23 cellular contexts compared by ENCODE assay signal in genomic region chr4:182913036-182913435, GRCh38. TPM values are rescaled to one million over a fixed set of nuclear protein-coding genes. Genes with fewer than 3 reads are reported as not detected.
DNase-seq lines count a peak whose midpoint lies in the region; ATAC-seq, FAIRE-seq and TF ChIP-seq lines count a peak whose summit lies in the region.
"Had no signal": no experiment of that assay in that cellular context is flagged by ENCODE, and none has a peak within 500 bp of the region (broad histone marks: within the 10 kb centered on the region; RNA-seq: fewer than 3 reads in every experiment).

No MANE protein-coding gene starts in this region.

- no peaks in the 10 kb centered on the region for H3K9me3 Mint-ChIP-seq in activated T-cell treated with anti-CD3 and anti-CD28 coated beads, Interleukin-2, amount 50 U/mL, for 24 hours
- H3K9me3 Mint-ChIP-seq in astrocyte (ENCODE audit: unreplicated experiment): no peaks in the 10 kb centered on the region
- H3K9me3 Mint-ChIP-seq: CD4-positive, alpha-beta memory T cell; GM23338 had no signal

- H2AFZ ChIP-seq in astrocyte (ENCODE audit: low read depth, low read length): no peak overlapping the region
- no peak overlapping the region for H2AFZ ChIP-seq in smooth muscle cell (ENCODE audit: low read depth)
- H2AFZ ChIP-seq: GM23338 had no signal

- peak overlapping the region; percentile 21 for H3K4me2 ChIP-seq in astrocyte (ENCODE audit: low read length)
- H3K4me2 ChIP-seq in smooth muscle cell: peak overlapping the region; percentile 28
- H3K4me2 ChIP-seq: GM23338, KMS-11 had no signal

- peak overlapping the region; percentile 19 for H3K4me3 Mint-ChIP-seq in activated T-cell treated with anti-CD3 and anti-CD28 coated beads, Interleukin-2, amount 50 U/mL, for 24 hours
- H3K4me3 Mint-ChIP-seq in astrocyte (ENCODE audit: unreplicated experiment): no peak overlapping the region
- H3K4me3 Mint-ChIP-seq: GM23338 had no signal

- H3K36me3 ChIP-seq in astrocyte (ENCODE audit: insufficient read depth, low read length) (peaks cover 42% of the 10 kb centered on the region), smooth muscle cell (ENCODE audit: low read depth) (peaks cover 9% of the 10 kb centered on the region)

- H3K9me3 ChIP-seq in astrocyte (ENCODE audit: insufficient read depth, low read depth, low read length) (no peaks in the 10 kb centered on the region), smooth muscle cell (replicated peaks; ENCODE audit: low read depth) (no peaks in the 10 kb centered on the region)
- H3K9me3 ChIP-seq: BE2C, Peyer's patch had no signal

- peaks cover 64% of the 10 kb centered on the region for H3K4me1 Mint-ChIP-seq in activated T-cell treated with anti-CD3 and anti-CD28 coated beads, Interleukin-2, amount 50 U/mL, for 24 hours (ENCODE audit: low read depth)
- peaks cover 25% of the 10 kb centered on the region for H3K4me1 Mint-ChIP-seq in astrocyte (ENCODE audit: low read depth, unreplicated experiment)

- H3K9ac ChIP-seq in astrocyte (ENCODE audit: low read length): no peak overlapping the region
- H3K9ac ChIP-seq in smooth muscle cell (ENCODE audit: low read depth): no peak overlapping the region
- H3K9ac ChIP-seq: KMS-11 had no signal

- no peak for ATAC-seq in GM18858 (IDR thresholded peaks at IDR 0.05; ENCODE audit: unreplicated experiment)
- ATAC-seq: GM23338, HCT116 had no signal

- peaks cover 18% of the 10 kb centered on the region for H3F3A ChIP-seq in smooth muscle cell (ENCODE audit: low read depth)

- H3K27ac Mint-ChIP-seq in activated T-cell treated with anti-CD3 and anti-CD28 coated beads, Interleukin-2, amount 50 U/mL, for 24 hours: peak overlapping the region; percentile 33
- peak overlapping the region; percentile 35 for H3K27ac Mint-ChIP-seq in astrocyte (ENCODE audit: unreplicated experiment)
- H3K27ac Mint-ChIP-seq: GM23338 had no signal

- no peak overlapping the region for H3K27ac ChIP-seq in astrocyte (ENCODE audit: low read depth, low read length)
- H3K27ac ChIP-seq in smooth muscle cell (ENCODE audit: low read depth): peak overlapping the region; percentile 24
- H3K27ac ChIP-seq: 22Rv1, KMS-11, Peyer's patch, SK-N-MC had no signal

- H4K20me1 ChIP-seq in astrocyte (ENCODE audit: insufficient read depth, low read length) (peaks cover 10% of the 10 kb centered on the region), smooth muscle cell (ENCODE audit: low read depth) (peaks cover 14% of the 10 kb centered on the region)

- no peak for FAIRE-seq in astrocyte (lab: Jason Lieb, UNC)
- FAIRE-seq: G401.6 had no signal

- peaks cover 17% of the 10 kb centered on the region for H3K4me1 ChIP-seq in astrocyte (ENCODE audit: insufficient read depth, low read length)
- peaks cover 29% of the 10 kb centered on the region for H3K4me1 ChIP-seq in smooth muscle cell (ENCODE audit: low read depth)

- TF ChIP-seq CTCF in astrocyte (IDR thresholded peaks at IDR 0.05; ENCODE audit: insufficient read depth, low read depth, low read length) (no peak), smooth muscle cell (IDR thresholded peaks at IDR 0.05; ENCODE audit: borderline replicate concordance, insufficient read depth, poor library complexity, severe bottlenecking) (no peak)

- H3K4me3 ChIP-seq in astrocyte (ENCODE audit: insufficient read depth, low read depth, low read length): no peak overlapping the region
- no peak overlapping the region for H3K4me3 ChIP-seq in smooth muscle cell
- H3K4me3 ChIP-seq: GM23338, Peyer's patch, SK-N-MC had no signal

- H3K79me2 ChIP-seq in astrocyte (ENCODE audit: insufficient read depth, low read length): peaks cover 59% of the 10 kb centered on the region
- peaks cover 6% of the 10 kb centered on the region for H3K79me2 ChIP-seq in smooth muscle cell (ENCODE audit: low read depth)

- no peaks in the 10 kb centered on the region for H3K27me3 Mint-ChIP-seq in activated T-cell treated with anti-CD3 and anti-CD28 coated beads, Interleukin-2, amount 50 U/mL, for 24 hours
- no peaks in the 10 kb centered on the region for H3K27me3 Mint-ChIP-seq in astrocyte (ENCODE audit: low read depth, unreplicated experiment)
- H3K27me3 Mint-ChIP-seq: CD4-positive, alpha-beta memory T cell had no signal

- peaks cover 86% of the 10 kb centered on the region for H3K36me3 Mint-ChIP-seq in activated T-cell treated with anti-CD3 and anti-CD28 coated beads, Interleukin-2, amount 50 U/mL, for 24 hours (ENCODE audit: low read depth)
- peaks cover 11% of the 10 kb centered on the region for H3K36me3 Mint-ChIP-seq in astrocyte (ENCODE audit: low read depth, unreplicated experiment)

- no peak for DNase-seq in activated T-cell treated with anti-CD3 and anti-CD28 coated beads, Interleukin-2, amount 50 U/mL, for 24 hours
- DNase-seq in activated T-cell treated with anti-CD3 and anti-CD28 coated beads for 4 hours (no peak), HT1080 (ENCODE audit: low read depth) (peak; percentile 76), astrocyte (ENCODE audit: low read depth) (no peak), smooth muscle cell (lab: John Stamatoyannopoulos, UW; ENCODE audit: unreplicated experiment) (no peak), activated gamma-delta T cell (lab: John Stamatoyannopoulos, UW) (no peak), NCI-H2107 treated with DMSO at 0.1 percent for 48 hours (lab: John Stamatoyannopoulos, UW; ENCODE audit: unreplicated experiment) (no peak)
- DNase-seq: BE2C; CD4-positive, alpha-beta memory T cell; DMS79; NCI-H1048; NCI-H1436 treated with DMSO at 0.1 percent for 48 hours; NCI-H2029 treated with DMSO at 0.1 percent for 48 hours; NCI-H510A treated with DMSO at 0.1 percent for 48 hours; Peyer's patch; Right ventricle myocardium superior had no signal

- 41% methylated on average over 8 of the region's 8 CpGs for WGBS in smooth muscle cell (ENCODE audit: low lambda C conversion rate)

- H3K27me3 ChIP-seq in astrocyte (ENCODE audit: insufficient read depth, low read length): no peaks in the 10 kb centered on the region
- H3K27me3 ChIP-seq in smooth muscle cell (ENCODE audit: low read depth): no peaks in the 10 kb centered on the region
- H3K27me3 ChIP-seq: BE2C, Peyer's patch had no signal

RNA-seq across cellular contexts. Expression of gene DCTD, which starts 4.2 kb away (rescaled TPM):
- 99.3 and 113 TPM in 2 replicates for total RNA-seq in HT1080 (2014; rRNA removed; shearing (Covaris generic))
- polyA plus RNA-seq in HT1080 (2015; cell fraction: cytosol; rRNA removed): 146 and 152 TPM in 2 replicates
- polyA plus RNA-seq in HT1080 (2015; cell fraction: nucleus; rRNA removed): 88.2 and 98.4 TPM in 2 replicates
- total RNA-seq in astrocyte (116 and 119 TPM in 2 replicates), smooth muscle cell (62.5 and 85.3 TPM in 2 replicates)
- polyA plus RNA-seq in smooth muscle cell: 69.2 and 84.4 TPM in 2 replicates
